19 cellular contexts compared by ENCODE assay signal in the genomic region with DNA sequence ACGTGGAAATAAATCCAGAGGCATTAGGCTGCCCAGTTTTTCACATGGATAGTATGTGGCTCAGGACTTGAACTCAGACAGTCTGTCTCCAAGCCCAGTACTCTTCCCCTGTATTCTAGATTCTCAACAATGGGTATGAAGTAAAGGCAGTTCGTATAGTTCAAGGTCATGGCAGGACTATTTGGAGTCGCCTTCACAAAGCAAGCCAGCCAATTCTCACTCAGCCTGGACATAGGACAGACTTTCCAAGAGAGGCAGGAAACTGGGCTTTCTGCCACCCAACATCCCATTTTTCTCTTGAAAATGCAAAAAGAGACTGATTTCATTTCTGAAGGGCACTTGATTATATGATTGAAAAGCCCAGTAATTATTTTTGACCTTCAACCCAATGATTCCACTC.
"Had no signal": no experiment of that assay in that cellular context is flagged by ENCODE, and none has a peak within 500 bp of the region (broad histone marks: within the 10 kb centered on the region; RNA-seq: fewer than 3 reads in every experiment).

No MANE protein-coding gene starts in this region.

- H3K4me1 Mint-ChIP-seq: activated CD4-positive, alpha-beta T cell treated with anti-CD3 and anti-CD28 coated beads, Interleukin-2, amount 10 ng/mL, durations not matched to agents 24 days and 14 days; activated naive CD8-positive, alpha-beta T cell treated with anti-CD3 and anti-CD28 coated beads, Interleukin-2, amount 10 ng/mL, durations not matched to agents 7 days and 5 days; central memory CD8-positive, alpha-beta T cell; naive thymus-derived CD8-positive, alpha-beta T cell; stimulated activated memory B cell treated with anti-CD40 and anti-IgM and Interleukin-4, amounts not matched to agents 10 μg/mL and 1 μg/mL and 100 μg/mL, for 72 hours had no signal

- H3K4me1 ChIP-seq: thyroid gland had no signal

- H3K36me3 ChIP-seq: left ventricle myocardium inferior, ovary, sigmoid colon, thyroid gland had no signal

- H3K4me3 Mint-ChIP-seq: activated CD4-positive, alpha-beta T cell treated with anti-CD3 and anti-CD28 coated beads, Interleukin-2, amount 10 ng/mL, durations not matched to agents 24 days and 14 days; activated CD8-positive, alpha-beta T cell treated with anti-CD3 and anti-CD28 coated beads for 36 hours; activated naive CD8-positive, alpha-beta T cell treated with anti-CD3 and anti-CD28 coated beads, Interleukin-2, amount 10 ng/mL, durations not matched to agents 7 days and 5 days; central memory CD8-positive, alpha-beta T cell; naive thymus-derived CD8-positive, alpha-beta T cell; stimulated activated memory B cell treated with anti-CD40 and anti-IgM and Interleukin-4, amounts not matched to agents 10 μg/mL and 1 μg/mL and 100 μg/mL, for 72 hours had no signal

- H3K27me3 ChIP-seq: ovary, sigmoid colon, thyroid gland had no signal

- H3K4me3 ChIP-seq: left ventricle myocardium inferior, ovary, sigmoid colon, thyroid gland had no signal

- DNase-seq: activated CD4-positive, alpha-beta T cell treated with anti-CD3 and anti-CD28 coated beads, Interleukin-2, amount 10 ng/mL, durations not matched to agents 24 days and 14 days; activated CD4-positive, CD25-positive, alpha-beta regulatory T cell; activated CD8-positive, alpha-beta T cell treated with anti-CD3 and anti-CD28 coated beads for 36 hours; activated naive CD4-positive, alpha-beta T cell treated with Interleukin-2 at 50 U/mL for 16 hours; activated naive CD8-positive, alpha-beta T cell treated with anti-CD3 and anti-CD28 coated beads, Interleukin-2, amount 10 ng/mL, durations not matched to agents 7 days and 5 days; activated T-cell treated with anti-CD3 and anti-CD28 coated beads, Interleukin-2, amount 50 U/mL, for 1 hour; cortex of kidney; effector memory CD4-positive, alpha-beta T cell; left ventricle myocardium inferior; mesendoderm; naive thymus-derived CD8-positive, alpha-beta T cell; ovary; sigmoid colon; stimulated activated CD4-positive, alpha-beta T cell treated with anti-CD3 and anti-CD28 coated beads, Interleukin-4, amount 100 ng/mL, for 4 hours; T1000; thyroid gland had no signal

- H3K27ac Mint-ChIP-seq: activated CD4-positive, alpha-beta T cell treated with anti-CD3 and anti-CD28 coated beads, Interleukin-2, amount 10 ng/mL, durations not matched to agents 24 days and 14 days; activated CD8-positive, alpha-beta T cell treated with anti-CD3 and anti-CD28 coated beads for 36 hours; activated naive CD8-positive, alpha-beta T cell treated with anti-CD3 and anti-CD28 coated beads, Interleukin-2, amount 10 ng/mL, durations not matched to agents 7 days and 5 days; activated T-helper 2 cell treated with anti-CD3 and anti-CD28 coated beads, Interferon-gamma antibody, Interleukin-2, Interleukin-4, amounts not matched to agents 10 μg/mL and 5 μg/mL and 100 μg/mL, durations not matched to agents 14 hours and 24 hours and 36 hours; naive thymus-derived CD8-positive, alpha-beta T cell; stimulated activated memory B cell treated with anti-CD40 and anti-IgM and Interleukin-4, amounts not matched to agents 10 μg/mL and 1 μg/mL and 100 μg/mL, for 72 hours had no signal

- H3K9me3 ChIP-seq: ovary, sigmoid colon, thyroid gland had no signal

- H3K27ac ChIP-seq: left ventricle myocardium inferior, ovary, sigmoid colon, thyroid gland had no signal

- H3K9me3 Mint-ChIP-seq: activated CD4-positive, alpha-beta T cell treated with anti-CD3 and anti-CD28 coated beads, Interleukin-2, amount 10 ng/mL, durations not matched to agents 24 days and 14 days; activated CD8-positive, alpha-beta T cell treated with anti-CD3 and anti-CD28 coated beads for 36 hours; activated naive CD8-positive, alpha-beta T cell treated with anti-CD3 and anti-CD28 coated beads, Interleukin-2, amount 10 ng/mL, durations not matched to agents 7 days and 5 days; activated T-helper 2 cell treated with anti-CD3 and anti-CD28 coated beads, Interferon-gamma antibody, Interleukin-2, Interleukin-4, amounts not matched to agents 10 μg/mL and 5 μg/mL and 100 μg/mL, durations not matched to agents 14 hours and 24 hours and 36 hours; central memory CD8-positive, alpha-beta T cell; stimulated activated memory B cell treated with anti-CD40 and anti-IgM and Interleukin-4, amounts not matched to agents 10 μg/mL and 1 μg/mL and 100 μg/mL, for 72 hours had no signal

- ATAC-seq: activated CD8-positive, alpha-beta T cell treated with anti-CD3 and anti-CD28 coated beads for 36 hours; naive thymus-derived CD8-positive, alpha-beta T cell; stimulated activated memory B cell treated with anti-CD40 and anti-IgM and Interleukin-4, amounts not matched to agents 10 μg/mL and 1 μg/mL and 100 μg/mL, for 72 hours had no signal

- H3K36me3 Mint-ChIP-seq: activated naive CD8-positive, alpha-beta T cell treated with anti-CD3 and anti-CD28 coated beads, Interleukin-2, amount 10 ng/mL, durations not matched to agents 7 days and 5 days; naive thymus-derived CD8-positive, alpha-beta T cell; stimulated activated memory B cell treated with anti-CD40 and anti-IgM and Interleukin-4, amounts not matched to agents 10 μg/mL and 1 μg/mL and 100 μg/mL, for 72 hours had no signal
